Comparison of ENCODE assay signal across 1 cellular context in genomic region chr4:1802151-1802715, GRCh38.
TF ChIP-seq lines count a peak whose summit lies in the region.

No MANE protein-coding gene starts in this region.

TF ChIP-seq in HepG2, 621 proteins besides CTCF, POLR2A, EP300 and RAD21 (continued from another document and continues in another):
- TF ChIP-seq, protein P1, sequence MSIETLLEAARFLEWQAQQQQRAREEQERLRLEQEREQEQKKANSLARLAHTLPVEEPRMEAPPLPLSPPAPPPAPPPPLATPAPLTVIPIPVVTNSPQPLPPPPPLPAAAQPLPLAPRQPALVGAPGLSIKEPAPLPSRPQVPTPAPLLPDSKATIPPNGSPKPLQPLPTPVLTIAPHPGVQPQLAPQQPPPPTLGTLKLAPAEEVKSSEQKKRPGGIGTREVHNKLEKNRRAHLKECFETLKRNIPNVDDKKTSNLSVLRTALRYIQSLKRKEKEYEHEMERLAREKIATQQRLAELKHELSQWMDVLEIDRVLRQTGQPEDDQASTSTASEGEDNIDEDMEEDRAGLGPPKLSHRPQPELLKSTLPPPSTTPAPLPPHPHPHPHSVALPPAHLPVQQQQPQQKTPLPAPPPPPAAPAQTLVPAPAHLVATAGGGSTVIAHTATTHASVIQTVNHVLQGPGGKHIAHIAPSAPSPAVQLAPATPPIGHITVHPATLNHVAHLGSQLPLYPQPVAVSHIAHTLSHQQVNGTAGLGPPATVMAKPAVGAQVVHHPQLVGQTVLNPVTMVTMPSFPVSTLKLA (IDR thresholded peaks at IDR 0.05): no peak
- TF ChIP-seq U2AF1 (optimal IDR thresholded peaks at IDR 0.05; ENCODE audit: low read depth, low read length) (no peak), FOXK1 (CRISPR knock-in tag; IDR thresholded peaks at IDR 0.05; ENCODE audit: borderline replicate concordance, low read depth) (peak; percentile 24; the same call in 1 of the 2 replicates), GTF3A (CRISPR knock-in tag; conservative IDR thresholded peaks at IDR 0.05) (0 out of 2 replicates have a peak, but pooled peaks have one; percentile 11), ZNF512 (CRISPR knock-in tag; IDR thresholded peaks at IDR 0.05) (no peak), XBP1 (CRISPR knock-in tag; IDR thresholded peaks at IDR 0.05) (no peak), BRD4 (CRISPR knock-in tag; IDR thresholded peaks at IDR 0.05) (no peak), SP5 (CRISPR knock-in tag; IDR thresholded peaks at IDR 0.05; ENCODE audit: borderline replicate concordance, low read depth) (peak; percentile 97), GFI1 (CRISPR knock-in tag; IDR thresholded peaks at IDR 0.05; ENCODE audit: borderline replicate concordance) (no peak), EEA1 (CRISPR knock-in tag; IDR thresholded peaks at IDR 0.05; ENCODE audit: borderline replicate concordance) (no peak), ZNF747 (CRISPR knock-in tag; IDR thresholded peaks at IDR 0.05; ENCODE audit: borderline replicate concordance) (no peak), KMT2A (CRISPR knock-in tag; IDR thresholded peaks at IDR 0.05) (no peak), NCOA2 (CRISPR knock-in tag; IDR thresholded peaks at IDR 0.05) (peak; percentile 70), ZNF775 (CRISPR knock-in tag; IDR thresholded peaks at IDR 0.05; ENCODE audit: borderline replicate concordance) (no peak), MED8 (CRISPR knock-in tag; IDR thresholded peaks at IDR 0.05; ENCODE audit: insufficient replicate concordance) (peak; percentile 88), NFE2L1 (CRISPR knock-in tag; IDR thresholded peaks at IDR 0.05; ENCODE audit: borderline replicate concordance) (no peak), KDM2A (CRISPR knock-in tag; IDR thresholded peaks at IDR 0.05; ENCODE audit: borderline replicate concordance, low read depth) (0 out of 2 replicates have a peak, but pooled peaks have one; percentile 50), HMGXB3 (CRISPR knock-in tag; IDR thresholded peaks at IDR 0.05; ENCODE audit: borderline replicate concordance) (no peak), ZSCAN12 (CRISPR knock-in tag; IDR thresholded peaks at IDR 0.05) (no peak), REL (CRISPR knock-in tag; conservative IDR thresholded peaks at IDR 0.05) (no peak), ZNF362 (CRISPR knock-in tag; IDR thresholded peaks at IDR 0.05; ENCODE audit: borderline replicate concordance) (no peak; the same call in 1 of the 2 replicates), ZNF441 (CRISPR knock-in tag; IDR thresholded peaks at IDR 0.05; ENCODE audit: borderline replicate concordance) (no peak), ZNF567 (CRISPR knock-in tag; IDR thresholded peaks at IDR 0.05; ENCODE audit: borderline replicate concordance) (no peak), ZNF367 (CRISPR knock-in tag; IDR thresholded peaks at IDR 0.05; ENCODE audit: borderline replicate concordance) (no peak), SP1 (IDR thresholded peaks at IDR 0.05) (no peak), SP1 (CRISPR knock-in tag; IDR thresholded peaks at IDR 0.05) (no peak), ATF7-NPFF (CRISPR knock-in tag; IDR thresholded peaks at IDR 0.05; ENCODE audit: low read depth) (no peak), ATAD3A (CRISPR knock-in tag; IDR thresholded peaks at IDR 0.05) (no peak), PREB (CRISPR knock-in tag; IDR thresholded peaks at IDR 0.05) (no peak), ZNF253 (CRISPR knock-in tag; IDR thresholded peaks at IDR 0.05; ENCODE audit: borderline replicate concordance) (no peak)
- TF ChIP-seq, protein P2, sequence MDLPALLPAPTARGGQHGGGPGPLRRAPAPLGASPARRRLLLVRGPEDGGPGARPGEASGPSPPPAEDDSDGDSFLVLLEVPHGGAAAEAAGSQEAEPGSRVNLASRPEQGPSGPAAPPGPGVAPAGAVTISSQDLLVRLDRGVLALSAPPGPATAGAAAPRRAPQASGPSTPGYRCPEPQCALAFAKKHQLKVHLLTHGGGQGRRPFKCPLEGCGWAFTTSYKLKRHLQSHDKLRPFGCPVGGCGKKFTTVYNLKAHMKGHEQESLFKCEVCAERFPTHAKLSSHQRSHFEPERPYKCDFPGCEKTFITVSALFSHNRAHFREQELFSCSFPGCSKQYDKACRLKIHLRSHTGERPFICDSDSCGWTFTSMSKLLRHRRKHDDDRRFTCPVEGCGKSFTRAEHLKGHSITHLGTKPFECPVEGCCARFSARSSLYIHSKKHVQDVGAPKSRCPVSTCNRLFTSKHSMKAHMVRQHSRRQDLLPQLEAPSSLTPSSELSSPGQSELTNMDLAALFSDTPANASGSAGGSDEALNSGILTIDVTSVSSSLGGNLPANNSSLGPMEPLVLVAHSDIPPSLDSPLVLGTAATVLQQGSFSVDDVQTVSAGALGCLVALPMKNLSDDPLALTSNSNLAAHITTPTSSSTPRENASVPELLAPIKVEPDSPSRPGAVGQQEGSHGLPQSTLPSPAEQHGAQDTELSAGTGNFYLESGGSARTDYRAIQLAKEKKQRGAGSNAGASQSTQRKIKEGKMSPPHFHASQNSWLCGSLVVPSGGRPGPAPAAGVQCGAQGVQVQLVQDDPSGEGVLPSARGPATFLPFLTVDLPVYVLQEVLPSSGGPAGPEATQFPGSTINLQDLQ (CRISPR knock-in tag; IDR thresholded peaks at IDR 0.05): peak; percentile 82
- TF ChIP-seq, protein P3, sequence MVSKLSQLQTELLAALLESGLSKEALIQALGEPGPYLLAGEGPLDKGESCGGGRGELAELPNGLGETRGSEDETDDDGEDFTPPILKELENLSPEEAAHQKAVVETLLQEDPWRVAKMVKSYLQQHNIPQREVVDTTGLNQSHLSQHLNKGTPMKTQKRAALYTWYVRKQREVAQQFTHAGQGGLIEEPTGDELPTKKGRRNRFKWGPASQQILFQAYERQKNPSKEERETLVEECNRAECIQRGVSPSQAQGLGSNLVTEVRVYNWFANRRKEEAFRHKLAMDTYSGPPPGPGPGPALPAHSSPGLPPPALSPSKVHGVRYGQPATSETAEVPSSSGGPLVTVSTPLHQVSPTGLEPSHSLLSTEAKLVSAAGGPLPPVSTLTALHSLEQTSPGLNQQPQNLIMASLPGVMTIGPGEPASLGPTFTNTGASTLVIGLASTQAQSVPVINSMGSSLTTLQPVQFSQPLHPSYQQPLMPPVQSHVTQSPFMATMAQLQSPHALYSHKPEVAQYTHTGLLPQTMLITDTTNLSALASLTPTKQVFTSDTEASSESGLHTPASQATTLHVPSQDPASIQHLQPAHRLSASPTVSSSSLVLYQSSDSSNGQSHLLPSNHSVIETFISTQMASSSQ (IDR thresholded peaks at IDR 0.05; ENCODE audit: low read depth): peak; percentile 43; the same call in 1 of the 2 replicates
- TF ChIP-seq, protein P3 (CRISPR knock-in tag; IDR thresholded peaks at IDR 0.05; ENCODE audit: borderline replicate concordance): peak; percentile 88
- TF ChIP-seq, protein P4, sequence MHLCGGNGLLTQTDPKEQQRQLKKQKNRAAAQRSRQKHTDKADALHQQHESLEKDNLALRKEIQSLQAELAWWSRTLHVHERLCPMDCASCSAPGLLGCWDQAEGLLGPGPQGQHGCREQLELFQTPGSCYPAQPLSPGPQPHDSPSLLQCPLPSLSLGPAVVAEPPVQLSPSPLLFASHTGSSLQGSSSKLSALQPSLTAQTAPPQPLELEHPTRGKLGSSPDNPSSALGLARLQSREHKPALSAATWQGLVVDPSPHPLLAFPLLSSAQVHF (CRISPR knock-in tag; IDR thresholded peaks at IDR 0.05): 0 out of 2 replicates have a peak, but pooled peaks have one; percentile 37
- TF ChIP-seq, protein P5, sequence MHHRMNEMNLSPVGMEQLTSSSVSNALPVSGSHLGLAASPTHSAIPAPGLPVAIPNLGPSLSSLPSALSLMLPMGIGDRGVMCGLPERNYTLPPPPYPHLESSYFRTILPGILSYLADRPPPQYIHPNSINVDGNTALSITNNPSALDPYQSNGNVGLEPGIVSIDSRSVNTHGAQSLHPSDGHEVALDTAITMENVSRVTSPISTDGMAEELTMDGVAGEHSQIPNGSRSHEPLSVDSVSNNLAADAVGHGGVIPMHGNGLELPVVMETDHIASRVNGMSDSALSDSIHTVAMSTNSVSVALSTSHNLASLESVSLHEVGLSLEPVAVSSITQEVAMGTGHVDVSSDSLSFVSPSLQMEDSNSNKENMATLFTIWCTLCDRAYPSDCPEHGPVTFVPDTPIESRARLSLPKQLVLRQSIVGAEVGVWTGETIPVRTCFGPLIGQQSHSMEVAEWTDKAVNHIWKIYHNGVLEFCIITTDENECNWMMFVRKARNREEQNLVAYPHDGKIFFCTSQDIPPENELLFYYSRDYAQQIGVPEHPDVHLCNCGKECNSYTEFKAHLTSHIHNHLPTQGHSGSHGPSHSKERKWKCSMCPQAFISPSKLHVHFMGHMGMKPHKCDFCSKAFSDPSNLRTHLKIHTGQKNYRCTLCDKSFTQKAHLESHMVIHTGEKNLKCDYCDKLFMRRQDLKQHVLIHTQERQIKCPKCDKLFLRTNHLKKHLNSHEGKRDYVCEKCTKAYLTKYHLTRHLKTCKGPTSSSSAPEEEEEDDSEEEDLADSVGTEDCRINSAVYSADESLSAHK (CRISPR knock-in tag; IDR thresholded peaks at IDR 0.05; ENCODE audit: borderline replicate concordance): no peak
